30 cellular contexts compared by ENCODE assay signal in the genomic region with DNA sequence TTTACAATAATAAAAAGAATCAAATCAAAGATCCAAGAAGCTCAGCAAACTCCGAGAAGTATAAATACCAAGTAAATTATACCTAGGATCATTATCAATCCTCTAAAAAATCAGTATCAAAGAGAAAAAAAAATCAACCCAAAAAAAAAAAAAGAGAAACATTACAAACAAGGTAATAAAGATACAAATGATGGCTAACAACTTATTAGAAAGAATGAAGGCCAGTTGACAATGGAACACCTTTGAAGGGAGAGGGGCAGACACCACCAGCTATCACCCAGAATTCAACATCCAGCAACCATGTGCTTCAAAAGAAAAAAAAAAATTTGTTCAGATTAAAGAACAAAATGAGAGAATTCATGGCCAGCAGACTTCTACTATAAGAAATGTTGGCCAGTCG.
"Had no signal": no experiment of that assay in that cellular context is flagged by ENCODE, and none has a peak within 500 bp of the region (broad histone marks: within the 10 kb centered on the region; RNA-seq: fewer than 3 reads in every experiment).

No MANE protein-coding gene starts in this region.

- DNase-seq: hippocampal formation; kidney glomerular epithelial cell; left colon; left lung; lower lobe of right lung; mammary epithelial cell; mesenchymal stem cell; naive thymus-derived CD8-positive, alpha-beta T cell; nucleus accumbens; pancreas; posterior cingulate gyrus; psoas muscle; right lobe of liver; stimulated activated CD4-positive, alpha-beta T cell treated with anti-CD3 and anti-CD28 coated beads, Interleukin-1b, Interleukin-23, amount 100 ng/mL, for 48 hours; stimulated activated CD4-positive, alpha-beta T cell treated with anti-CD3 and anti-CD28 coated beads, Interleukin-2, amount 100 ng/mL, for 48 hours; stimulated activated CD4-positive, alpha-beta T cell treated with anti-CD3 and anti-CD28 coated beads, Interleukin-4, amount 100 ng/mL, for 4 hours; stimulated activated CD8-positive, alpha-beta memory T cell treated with anti-CD3 and anti-CD28 coated beads, Interleukin-4, amount 100 ng/mL, for 48 hours; stimulated activated naive B cell treated with anti-CD40 and anti-IgM and Interleukin-4, amounts not matched to agents 10 μg/mL and 1 μg/mL and 100 μg/mL, for 72 hours; stimulated activated naive CD8-positive, alpha-beta T cell treated with anti-CD3 and anti-CD28 coated beads, Interleukin-15, Interleukin-2, amounts not matched to agents 100 U/mL and 50 U/mL, for 24 hours; stomach; testis; thyroid gland; transverse colon; upper lobe of left lung had no signal

- H3K27ac Mint-ChIP-seq: stimulated activated naive B cell treated with anti-CD40 and anti-IgM and Interleukin-4, amounts not matched to agents 10 μg/mL and 1 μg/mL and 100 μg/mL, for 72 hours had no signal

- FAIRE-seq: keratinocyte, pancreas had no signal

- H3K4me3 ChIP-seq: left lung, lower lobe of right lung, pancreas, psoas muscle, right atrium auricular region, right lobe of liver, smooth muscle cell, stomach, testis, thyroid gland, transverse colon, upper lobe of left lung, vagina had no signal

- H3K4me1 Mint-ChIP-seq: neural crest cell had no signal

- H3K27ac ChIP-seq: left lung, lower lobe of right lung, pancreas, psoas muscle, right atrium auricular region, right lobe of liver, stomach, testis, thyroid gland, transverse colon, upper lobe of left lung, vagina had no signal

- H3K27me3 Mint-ChIP-seq: naive thymus-derived CD8-positive, alpha-beta T cell; stimulated activated naive B cell treated with anti-CD40 and anti-IgM and Interleukin-4, amounts not matched to agents 10 μg/mL and 1 μg/mL and 100 μg/mL, for 72 hours had no signal

- H3K27me3 ChIP-seq: left lung, pancreas, right atrium auricular region, right lobe of liver, stomach, testis, thyroid gland, transverse colon, upper lobe of left lung, vagina had no signal

- H3K4me1 ChIP-seq: pancreas, psoas muscle, right lobe of liver, testis, thyroid gland had no signal

- ATAC-seq: left colon; left lung; lower lobe of right lung; naive thymus-derived CD8-positive, alpha-beta T cell; pancreas; psoas muscle; right lobe of liver; stimulated activated naive B cell treated with anti-CD40 and anti-IgM and Interleukin-4, amounts not matched to agents 10 μg/mL and 1 μg/mL and 100 μg/mL, for 72 hours; stimulated activated naive CD8-positive, alpha-beta T cell treated with anti-CD3 and anti-CD28 coated beads, Interleukin-15, Interleukin-2, amounts not matched to agents 100 U/mL and 50 U/mL, for 24 hours had no signal

- H3K9me3 ChIP-seq: left lung, lower lobe of right lung, pancreas, psoas muscle, right atrium auricular region, right lobe of liver, stomach, testis, thyroid gland, transverse colon, upper lobe of left lung, vagina had no signal

- H3K4me2 ChIP-seq: smooth muscle cell had no signal

- H3K9me3 Mint-ChIP-seq: naive thymus-derived CD8-positive, alpha-beta T cell; nephron; neural crest cell; stimulated activated naive B cell treated with anti-CD40 and anti-IgM and Interleukin-4, amounts not matched to agents 10 μg/mL and 1 μg/mL and 100 μg/mL, for 72 hours had no signal

- H3K4me3 Mint-ChIP-seq: naive thymus-derived CD8-positive, alpha-beta T cell; nephron; neural crest cell; stimulated activated naive B cell treated with anti-CD40 and anti-IgM and Interleukin-4, amounts not matched to agents 10 μg/mL and 1 μg/mL and 100 μg/mL, for 72 hours had no signal

- H3K36me3 ChIP-seq: pancreas, right atrium auricular region, right lobe of liver, thyroid gland, transverse colon, upper lobe of left lung, vagina had no signal
